13 cellular contexts compared by ENCODE assay signal in the genomic region with DNA sequence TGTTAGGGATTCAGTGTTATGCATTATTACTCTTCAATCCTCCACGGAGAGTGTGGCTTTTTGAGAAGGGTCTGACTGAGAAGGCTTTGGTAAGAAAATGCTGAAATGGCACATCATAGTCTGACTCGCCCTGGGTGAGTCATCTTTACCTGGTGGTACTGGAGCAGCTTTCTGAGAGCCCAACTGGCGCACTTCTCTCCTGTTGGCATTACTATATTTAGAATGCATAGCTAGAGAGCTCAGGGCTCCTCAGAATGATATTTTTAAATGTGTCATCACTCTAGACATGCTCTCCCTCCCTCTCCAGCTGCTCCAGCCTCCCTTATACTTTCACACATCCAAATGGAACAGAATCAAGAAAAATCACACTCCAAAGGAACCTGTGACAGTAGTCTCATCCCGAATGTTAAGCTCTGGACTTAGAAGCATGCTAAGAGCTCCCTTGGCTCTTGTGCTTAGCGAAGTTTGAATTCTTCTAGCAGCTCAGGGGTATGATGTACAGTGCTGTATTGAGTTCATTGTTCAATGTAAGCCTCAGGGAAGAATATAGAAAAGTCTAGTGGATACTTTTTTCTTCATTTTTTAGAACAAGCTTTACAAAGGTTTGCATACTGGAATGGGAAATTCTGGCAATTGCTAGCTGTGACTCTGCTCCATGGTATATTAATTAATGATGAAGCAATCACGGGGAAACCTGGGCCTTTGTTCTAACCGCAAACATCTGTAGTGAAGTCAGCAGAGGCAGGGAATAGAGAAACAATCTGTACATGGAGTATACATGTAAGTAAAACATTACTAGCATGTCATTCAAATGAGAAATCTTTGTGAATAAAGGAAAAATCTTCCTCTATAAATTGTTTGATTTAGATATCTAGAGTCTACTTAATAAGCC.
A peak's percentile ranks its signal among the peaks of the same experiment; 100 is the strongest.
DNase-seq lines count a peak whose midpoint lies in the region; ATAC-seq, FAIRE-seq and TF ChIP-seq lines count a peak whose summit lies in the region.
"Had no signal": no experiment of that assay in that cellular context is flagged by ENCODE, and none has a peak within 500 bp of the region (broad histone marks: within the 10 kb centered on the region; RNA-seq: fewer than 3 reads in every experiment).

No MANE protein-coding gene starts in this region.

- intact Hi-C loops in mammary epithelial cell (cut with micrococcal nuclease): no loop called here

- H2AFZ ChIP-seq in KMS-11 (ENCODE audit: low read depth) (peak overlapping the region; percentile 61), mammary epithelial cell (ENCODE audit: low read depth, low read length) (no peak overlapping the region)

- no peak overlapping the region for H3K56ac ChIP-seq in mesendoderm (ENCODE audit: low read length)

- H4K8ac ChIP-seq in mesendoderm (ENCODE audit: low read depth, low read length): no peak overlapping the region

- H3K9ac ChIP-seq in KMS-11 (no peak overlapping the region), mammary epithelial cell (ENCODE audit: insufficient read depth, low read length) (no peak overlapping the region), mesendoderm (ENCODE audit: low read length) (no peak overlapping the region)

- H3K27ac ChIP-seq in KMS-11: peak overlapping the region; percentile 59
- H3K27ac ChIP-seq in mammary epithelial cell (ENCODE audit: insufficient read depth, low read depth, low read length): no peak overlapping the region
- H3K27ac ChIP-seq in mesendoderm (ENCODE audit: low read depth, low read length): no peak overlapping the region

- H3K4me3 ChIP-seq in AG10803 (ENCODE audit: low read length): no peak overlapping the region
- H3K4me3 ChIP-seq in KMS-11 (IDR thresholded peaks at IDR 0.05; ENCODE audit: insufficient read depth, low read depth, low read length): no peak overlapping the region
- H3K4me3 ChIP-seq in mammary epithelial cell (replicated peaks in 1 of 3; ENCODE audit: insufficient read depth in 1 of 3, low read depth in 2 of 3, low read length in 3 of 3): no peak overlapping the region
- no peak overlapping the region for H3K4me3 ChIP-seq in mesendoderm (ENCODE audit: low read length)

- no peaks in the 10 kb centered on the region for H3K79me1 ChIP-seq in mesendoderm (ENCODE audit: low read length)

- H3K9me3 ChIP-seq in mammary epithelial cell (replicated peaks; ENCODE audit: insufficient read depth, low read length): no peaks in the 10 kb centered on the region

- no peak overlapping the region for H2BK120ac ChIP-seq in mesendoderm (ENCODE audit: low read depth, low read length)

- H4K20me1 ChIP-seq in KMS-11 (ENCODE audit: insufficient read depth) (no peaks in the 10 kb centered on the region), mammary epithelial cell (ENCODE audit: insufficient read depth, low read length) (no peaks in the 10 kb centered on the region)

- WGBS in mammary epithelial cell (ENCODE audit: low coverage, missing lambda C conversion rate): 18% methylated on average over 7 of the region's 7 CpGs
- WGBS in mesendoderm (ENCODE audit: extremely low coverage, insufficient coverage, low lambda C conversion rate): no CpG with 5 or more reads among the region's 7 CpGs

- ATAC-seq in GM21528 (IDR thresholded peaks at IDR 0.05; ENCODE audit: low FRiP score, unreplicated experiment): no peak
- ATAC-seq: activated CD8-positive, alpha-beta memory T cell treated with anti-CD3 and anti-CD28 coated beads, Interleukin-2, amount 10 ng/mL, durations not matched to agents 7 days and 5 days had no signal

- H3K4me2 ChIP-seq in KMS-11 (peak overlapping the region; percentile 40), mammary epithelial cell (ENCODE audit: insufficient read depth, low read depth, low read length) (no peak overlapping the region), mesendoderm (ENCODE audit: low read length) (no peak overlapping the region)

- H3K36me3 ChIP-seq in KMS-11 (ENCODE audit: insufficient read depth) (no peaks in the 10 kb centered on the region), mammary epithelial cell (ENCODE audit: insufficient read depth, low read length) (no peaks in the 10 kb centered on the region), mesendoderm (ENCODE audit: control insufficient read depth, insufficient read depth, low read length) (no peaks in the 10 kb centered on the region)

- H3K4ac ChIP-seq in mesendoderm (ENCODE audit: low read depth, low read length): no peak overlapping the region

- DNase-seq in AG10803 (ENCODE audit: low read depth): peak; percentile 12
- DNase-seq in mammary epithelial cell: peak; percentile 41
- DNase-seq in mesendoderm: no peak
- DNase-seq in GM13976 (ENCODE audit: low spot score): no peak
- DNase-seq in activated CD4-positive, alpha-beta T cell treated with anti-CD3 and anti-CD28 coated beads, Interleukin-2, amount 50 U/mL, for 4 hours: no peak
- DNase-seq: activated CD8-positive, alpha-beta memory T cell treated with anti-CD3 and anti-CD28 coated beads, Interleukin-2, amount 10 ng/mL, durations not matched to agents 7 days and 5 days; NK-92 treated with Interleukin-12 subunit alpha and Interleukin-12 subunit beta, amount 100 ng/mL, for 24 hours; stimulated activated CD4-positive, alpha-beta T cell treated with anti-CD3 and anti-CD28 coated beads, Interleukin-4, amount 100 ng/mL, for 24 hours had no signal

- no peak overlapping the region for H2BK15ac ChIP-seq in mesendoderm (replicated peaks; ENCODE audit: low read depth)

- no peak overlapping the region for H2AK5ac ChIP-seq in mesendoderm (ENCODE audit: low read length)

- CTCF ChIA-PET in mammary epithelial cell (lab: Charles Lee; ENCODE audit: low non-redundant PET): no interaction called here

- H4K5ac ChIP-seq in mesendoderm (ENCODE audit: low read length): no peak overlapping the region

- H2BK5ac ChIP-seq in mesendoderm (ENCODE audit: low read length): no peak overlapping the region

- peak; percentile 97 for FAIRE-seq in islet of Langerhans (lab: Jason Lieb, UNC)
- FAIRE-seq: endothelial cell of umbilical vein, keratinocyte had no signal

- no peak for TF ChIP-seq CTCF in AG10803 (conservative IDR thresholded peaks at IDR 0.05; ENCODE audit: low read length)
- no peak for TF ChIP-seq CTCF in KMS-11 (conservative IDR thresholded peaks at IDR 0.05; ENCODE audit: low read depth, low read length)
- no peak for TF ChIP-seq CTCF in mammary epithelial cell (conservative IDR thresholded peaks at IDR 0.05 in 1 of 2, IDR thresholded peaks at IDR 0.05 in 1 of 2; ENCODE audit: extremely low read depth in 1 of 2, insufficient read depth in 1 of 2, low read depth in 1 of 2, low read length in 2 of 2)
- no peak for TF ChIP-seq CTCF in GM13976 (IDR thresholded peaks at IDR 0.05; ENCODE audit: borderline replicate concordance, control extremely low read depth, extremely low read depth, insufficient read depth, missing control alignments)

- H3K23ac ChIP-seq in mesendoderm (ENCODE audit: low read length): no peak overlapping the region

- dilution Hi-C loops in mammary epithelial cell (cut with HindIII; ENCODE audit: low sequenced_read_pairs): no loop called here

- H3K27me3 ChIP-seq in KMS-11 (ENCODE audit: insufficient read depth, low read depth) (no peaks in the 10 kb centered on the region), mammary epithelial cell (ENCODE audit: insufficient read depth, low read length) (no peaks in the 10 kb centered on the region), mesendoderm (ENCODE audit: insufficient read depth, low read length, poor library complexity) (no peaks in the 10 kb centered on the region)

- H3K4me1 ChIP-seq in KMS-11 (ENCODE audit: low read depth, poor library complexity, severe bottlenecking) (peaks cover 26% of the 10 kb centered on the region), mammary epithelial cell (ENCODE audit: insufficient read depth, low read length) (no peaks in the 10 kb centered on the region), mesendoderm (ENCODE audit: control insufficient read depth, low read depth, low read length) (no peaks in the 10 kb centered on the region)

- no TSS peak for BruUV-seq in mammary epithelial cell (replicated peaks; lab: Mats Ljungman, UMichigan)

- in situ Hi-C loops in mammary epithelial cell (cut with MboI; ENCODE audit: low sequenced_read_pairs in 2 of 2) (no loop called here), GM13976 (cut with MboI; ENCODE audit: low sequenced_read_pairs, unreplicated experiment) (no loop called here)

- H3K79me2 ChIP-seq in KMS-11 (ENCODE audit: insufficient read depth, low read depth) (no peaks in the 10 kb centered on the region), mammary epithelial cell (ENCODE audit: insufficient read depth, low read length) (no peaks in the 10 kb centered on the region), mesendoderm (ENCODE audit: control insufficient read depth, insufficient read depth, low read length) (no peaks in the 10 kb centered on the region)

- H3K18ac ChIP-seq in mesendoderm (ENCODE audit: low read length): no peak overlapping the region

Comparison
In these comparisons a context has a peak if more than half of its experiments do, and no peak if none do; other contexts are left out.
1. DNase-seq: peak in AG10803 (single experiment) and mammary epithelial cell (single experiment); none in mesendoderm (single experiment), GM13976 (single experiment) and activated CD4-positive, alpha-beta T cell treated with anti-CD3 and anti-CD28 coated beads, Interleukin-2, amount 50 U/mL, for 4 hours (0 of 2).